In the genomic region with DNA sequence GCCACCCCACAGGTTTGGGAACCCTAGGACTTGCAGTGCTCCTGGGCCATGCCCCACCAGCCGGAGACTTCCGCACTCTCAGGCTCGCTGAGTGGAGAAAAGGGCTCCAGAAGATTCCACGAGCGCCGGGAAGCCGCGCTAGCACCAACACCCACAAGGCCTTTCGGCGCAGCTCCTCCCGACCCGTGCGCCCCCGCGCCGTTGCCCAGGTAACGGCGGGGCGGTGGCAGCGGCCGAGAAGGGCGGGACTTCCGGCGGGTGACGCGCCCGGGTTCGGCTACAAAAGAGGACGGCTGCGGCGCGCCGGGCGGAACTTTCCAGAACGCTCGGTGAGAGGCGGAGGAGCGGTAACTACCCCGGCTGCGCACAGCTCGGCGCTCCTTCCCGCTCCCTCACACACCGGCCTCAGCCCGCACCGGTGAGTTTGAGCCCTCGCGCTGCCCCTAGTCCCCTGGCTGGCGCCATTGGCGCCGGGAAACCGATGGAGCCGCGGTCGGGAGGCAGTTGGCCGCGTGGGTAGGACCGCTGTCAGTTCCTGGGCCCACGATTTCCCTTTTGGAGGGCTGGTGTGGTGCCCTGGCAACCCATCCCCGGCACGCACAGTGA, we compare ENCODE assay signal across 1 cellular context.
TF ChIP-seq lines count a peak whose summit lies in the region.

A gene (plus strand): TSS at position 308 of the 606 bp plus-strand sequence. CDS start 1,212 bp downstream, outside the sequence.

TF ChIP-seq in K562, 482 proteins besides CTCF, POLR2A, EP300 and RAD21 (continued from another document and continues in another):
- TF ChIP-seq, protein P1, sequence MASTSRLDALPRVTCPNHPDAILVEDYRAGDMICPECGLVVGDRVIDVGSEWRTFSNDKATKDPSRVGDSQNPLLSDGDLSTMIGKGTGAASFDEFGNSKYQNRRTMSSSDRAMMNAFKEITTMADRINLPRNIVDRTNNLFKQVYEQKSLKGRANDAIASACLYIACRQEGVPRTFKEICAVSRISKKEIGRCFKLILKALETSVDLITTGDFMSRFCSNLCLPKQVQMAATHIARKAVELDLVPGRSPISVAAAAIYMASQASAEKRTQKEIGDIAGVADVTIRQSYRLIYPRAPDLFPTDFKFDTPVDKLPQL (IDR thresholded peaks at IDR 0.05; ENCODE audit: extremely low read depth, insufficient read length): peak; percentile 34
- no peak for TF ChIP-seq NELFE (IDR thresholded peaks at IDR 0.05; ENCODE audit: insufficient read depth, insufficient read length)
- no peak for TF ChIP-seq EWSR1 (IDR thresholded peaks at IDR 0.05; ENCODE audit: borderline replicate concordance, low read depth, partially characterized antibody)
- TF ChIP-seq FOXJ2 (tag; IDR thresholded peaks at IDR 0.05): 0 out of 2 replicates have a peak, but pooled peaks have one; percentile 3
- no peak for TF ChIP-seq HDGF (IDR thresholded peaks at IDR 0.05)
- TF ChIP-seq, protein P2, sequence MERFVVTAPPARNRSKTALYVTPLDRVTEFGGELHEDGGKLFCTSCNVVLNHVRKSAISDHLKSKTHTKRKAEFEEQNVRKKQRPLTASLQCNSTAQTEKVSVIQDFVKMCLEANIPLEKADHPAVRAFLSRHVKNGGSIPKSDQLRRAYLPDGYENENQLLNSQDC (CRISPR knock-in tag; IDR thresholded peaks at IDR 0.05): 0 out of 2 replicates have a peak, but pooled peaks have one; percentile 28
- TF ChIP-seq TEAD4 (IDR thresholded peaks at IDR 0.05; ENCODE audit: low read length): peak; percentile 21
- no peak for TF ChIP-seq TEAD4 (CRISPR knock-in tag; IDR thresholded peaks at IDR 0.05; ENCODE audit: borderline replicate concordance)
- TF ChIP-seq TARDBP (IDR thresholded peaks at IDR 0.05): no peak
- TF ChIP-seq, protein P3, sequence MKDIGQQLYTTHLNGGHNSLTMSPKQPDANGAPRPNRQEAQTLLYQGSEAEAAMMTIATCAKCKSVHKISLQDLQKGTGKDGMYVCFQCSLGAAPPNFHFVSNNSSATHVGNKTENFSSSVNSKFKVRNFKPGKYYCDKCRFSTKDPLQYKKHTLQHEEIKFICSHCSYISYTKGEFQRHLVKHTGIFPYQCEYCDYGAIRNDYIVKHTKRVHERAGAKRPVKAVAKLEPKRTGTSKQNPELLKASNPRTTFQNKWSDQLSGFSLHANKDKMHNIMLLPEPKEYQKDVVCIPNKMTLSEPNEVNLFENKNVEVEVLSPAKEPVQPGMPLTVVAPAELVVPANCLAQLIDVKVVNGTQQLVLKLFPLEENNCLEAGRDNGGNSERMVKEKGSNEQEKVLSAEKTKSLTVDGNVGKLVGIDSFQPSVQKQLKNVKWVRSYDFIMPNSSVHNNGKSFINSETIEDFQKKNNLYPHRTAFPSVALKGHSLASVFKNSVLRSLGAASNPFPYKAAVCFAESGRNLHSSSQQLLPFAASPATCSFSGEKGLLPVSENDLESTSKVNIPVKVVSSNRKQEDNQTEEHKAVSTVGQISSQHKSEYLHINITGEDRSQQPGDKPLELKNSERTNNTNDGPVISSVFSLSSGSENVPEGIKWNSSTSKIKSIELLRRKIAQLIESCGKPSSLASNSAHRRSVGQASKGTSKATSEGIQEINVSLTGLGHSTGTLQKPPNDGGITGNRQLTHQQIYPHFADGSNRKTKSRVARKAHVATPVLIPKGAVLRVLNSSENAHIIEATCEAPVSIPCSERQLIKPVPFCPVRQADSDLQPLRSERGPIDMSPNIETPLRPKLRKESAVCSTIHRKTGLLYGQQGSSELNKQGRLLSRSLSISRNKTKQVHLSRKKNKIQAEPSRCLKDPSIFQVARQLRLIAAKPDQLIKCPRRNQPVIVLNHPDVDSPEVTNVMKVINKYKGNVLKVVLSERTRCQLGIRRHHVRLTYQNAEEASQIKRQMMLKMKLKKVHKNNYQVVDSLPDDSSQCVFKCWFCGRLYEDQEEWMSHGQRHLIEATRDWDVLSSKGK (CRISPR knock-in tag; IDR thresholded peaks at IDR 0.05): no peak
- TF ChIP-seq LEF1 (IDR thresholded peaks at IDR 0.05): no peak
- no peak for TF ChIP-seq ZSCAN32 (CRISPR knock-in tag; IDR thresholded peaks at IDR 0.05)
- peak; percentile 68 for TF ChIP-seq CREB1 (IDR thresholded peaks at IDR 0.05)
- peak; percentile 77 for TF ChIP-seq CREB1 (CRISPR knock-in tag; IDR thresholded peaks at IDR 0.05)
- no peak for TF ChIP-seq RBM34 (IDR thresholded peaks at IDR 0.05; ENCODE audit: borderline replicate concordance, insufficient read depth, low read length)
- TF ChIP-seq CBFA2T2 (conservative IDR thresholded peaks at IDR 0.05): no peak
- no peak for TF ChIP-seq ASH1L (IDR thresholded peaks at IDR 0.05; ENCODE audit: borderline replicate concordance, low read depth, partially characterized antibody)
- TF ChIP-seq HMGN3 (IDR thresholded peaks at IDR 0.05; ENCODE audit: borderline replicate concordance, extremely low read depth, insufficient read length, low read depth, low read length): peak; percentile 73
- TF ChIP-seq, protein P4, sequence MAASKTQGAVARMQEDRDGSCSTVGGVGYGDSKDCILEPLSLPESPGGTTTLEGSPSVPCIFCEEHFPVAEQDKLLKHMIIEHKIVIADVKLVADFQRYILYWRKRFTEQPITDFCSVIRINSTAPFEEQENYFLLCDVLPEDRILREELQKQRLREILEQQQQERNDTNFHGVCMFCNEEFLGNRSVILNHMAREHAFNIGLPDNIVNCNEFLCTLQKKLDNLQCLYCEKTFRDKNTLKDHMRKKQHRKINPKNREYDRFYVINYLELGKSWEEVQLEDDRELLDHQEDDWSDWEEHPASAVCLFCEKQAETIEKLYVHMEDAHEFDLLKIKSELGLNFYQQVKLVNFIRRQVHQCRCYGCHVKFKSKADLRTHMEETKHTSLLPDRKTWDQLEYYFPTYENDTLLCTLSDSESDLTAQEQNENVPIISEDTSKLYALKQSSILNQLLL (CRISPR knock-in tag; IDR thresholded peaks at IDR 0.05; ENCODE audit: borderline replicate concordance): no peak
- TF ChIP-seq, protein P5, sequence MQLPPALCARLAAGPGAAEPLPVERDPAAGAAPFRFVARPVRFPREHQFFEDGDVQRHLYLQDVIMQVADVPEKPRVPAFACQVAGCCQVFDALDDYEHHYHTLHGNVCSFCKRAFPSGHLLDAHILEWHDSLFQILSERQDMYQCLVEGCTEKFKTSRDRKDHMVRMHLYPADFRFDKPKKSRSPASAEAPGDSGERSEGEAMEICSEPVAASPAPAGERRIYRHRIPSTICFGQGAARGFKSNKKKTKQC (CRISPR knock-in tag; IDR thresholded peaks at IDR 0.05): no peak; the same call in 1 of the 2 replicates
- peak; percentile 63; the same call in 1 of the 2 replicates for TF ChIP-seq BMI1 (IDR thresholded peaks at IDR 0.05; ENCODE audit: low read length)
- TF ChIP-seq, protein P6, sequence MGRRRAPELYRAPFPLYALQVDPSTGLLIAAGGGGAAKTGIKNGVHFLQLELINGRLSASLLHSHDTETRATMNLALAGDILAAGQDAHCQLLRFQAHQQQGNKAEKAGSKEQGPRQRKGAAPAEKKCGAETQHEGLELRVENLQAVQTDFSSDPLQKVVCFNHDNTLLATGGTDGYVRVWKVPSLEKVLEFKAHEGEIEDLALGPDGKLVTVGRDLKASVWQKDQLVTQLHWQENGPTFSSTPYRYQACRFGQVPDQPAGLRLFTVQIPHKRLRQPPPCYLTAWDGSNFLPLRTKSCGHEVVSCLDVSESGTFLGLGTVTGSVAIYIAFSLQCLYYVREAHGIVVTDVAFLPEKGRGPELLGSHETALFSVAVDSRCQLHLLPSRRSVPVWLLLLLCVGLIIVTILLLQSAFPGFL (CRISPR knock-in tag; IDR thresholded peaks at IDR 0.05): no peak
- TF ChIP-seq MYC (IDR thresholded peaks at IDR 0.05; ENCODE audit: low read depth, low read length): no peak; the same call in 1 of the 2 replicates
- no peak; the same call in 1 of the 2 replicates for TF ChIP-seq MYC (CRISPR knock-in tag; IDR thresholded peaks at IDR 0.05; ENCODE audit: borderline replicate concordance, low read depth)
- TF ChIP-seq, protein P7, sequence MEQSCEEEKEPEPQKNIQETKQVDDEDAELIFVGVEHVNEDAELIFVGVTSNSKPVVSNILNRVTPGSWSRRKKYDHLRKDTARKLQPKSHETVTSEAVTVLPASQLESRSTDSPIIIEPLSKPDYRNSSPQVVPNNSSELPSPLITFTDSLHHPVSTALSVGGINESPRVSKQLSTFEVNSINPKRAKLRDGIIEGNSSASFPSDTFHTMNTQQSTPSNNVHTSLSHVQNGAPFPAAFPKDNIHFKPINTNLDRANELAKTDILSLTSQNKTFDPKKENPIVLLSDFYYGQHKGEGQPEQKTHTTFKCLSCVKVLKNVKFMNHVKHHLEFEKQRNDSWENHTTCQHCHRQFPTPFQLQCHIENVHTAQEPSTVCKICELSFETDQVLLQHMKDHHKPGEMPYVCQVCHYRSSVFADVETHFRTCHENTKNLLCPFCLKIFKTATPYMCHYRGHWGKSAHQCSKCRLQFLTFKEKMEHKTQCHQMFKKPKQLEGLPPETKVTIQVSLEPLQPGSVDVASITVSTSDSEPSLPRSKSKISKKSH (CRISPR knock-in tag; IDR thresholded peaks at IDR 0.05): no peak
- TF ChIP-seq CSDE1 (IDR thresholded peaks at IDR 0.05): peak in 1 of 2 experiments; percentile 57; a peak in 1 of 4 replicates
- TF ChIP-seq, protein P8, sequence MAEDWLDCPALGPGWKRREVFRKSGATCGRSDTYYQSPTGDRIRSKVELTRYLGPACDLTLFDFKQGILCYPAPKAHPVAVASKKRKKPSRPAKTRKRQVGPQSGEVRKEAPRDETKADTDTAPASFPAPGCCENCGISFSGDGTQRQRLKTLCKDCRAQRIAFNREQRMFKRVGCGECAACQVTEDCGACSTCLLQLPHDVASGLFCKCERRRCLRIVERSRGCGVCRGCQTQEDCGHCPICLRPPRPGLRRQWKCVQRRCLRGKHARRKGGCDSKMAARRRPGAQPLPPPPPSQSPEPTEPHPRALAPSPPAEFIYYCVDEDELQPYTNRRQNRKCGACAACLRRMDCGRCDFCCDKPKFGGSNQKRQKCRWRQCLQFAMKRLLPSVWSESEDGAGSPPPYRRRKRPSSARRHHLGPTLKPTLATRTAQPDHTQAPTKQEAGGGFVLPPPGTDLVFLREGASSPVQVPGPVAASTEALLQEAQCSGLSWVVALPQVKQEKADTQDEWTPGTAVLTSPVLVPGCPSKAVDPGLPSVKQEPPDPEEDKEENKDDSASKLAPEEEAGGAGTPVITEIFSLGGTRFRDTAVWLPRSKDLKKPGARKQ (CRISPR knock-in tag; IDR thresholded peaks at IDR 0.05): no peak
- TF ChIP-seq RFX5 (IDR thresholded peaks at IDR 0.05; ENCODE audit: low read depth, low read length): no peak
- no peak for TF ChIP-seq ZNF165 (CRISPR knock-in tag; IDR thresholded peaks at IDR 0.05; ENCODE audit: borderline replicate concordance)
- TF ChIP-seq CHD4 (IDR thresholded peaks at IDR 0.05; ENCODE audit: insufficient read depth, insufficient replicate concordance, low read depth, low read length, poor library complexity, severe bottlenecking): no peak
- no peak for TF ChIP-seq BRF1 (IDR thresholded peaks at IDR 0.05; ENCODE audit: borderline replicate concordance, extremely low read depth, insufficient read length)
- no peak for TF ChIP-seq ZNF561 (CRISPR knock-in tag; conservative IDR thresholded peaks at IDR 0.05)
- TF ChIP-seq, protein P9, sequence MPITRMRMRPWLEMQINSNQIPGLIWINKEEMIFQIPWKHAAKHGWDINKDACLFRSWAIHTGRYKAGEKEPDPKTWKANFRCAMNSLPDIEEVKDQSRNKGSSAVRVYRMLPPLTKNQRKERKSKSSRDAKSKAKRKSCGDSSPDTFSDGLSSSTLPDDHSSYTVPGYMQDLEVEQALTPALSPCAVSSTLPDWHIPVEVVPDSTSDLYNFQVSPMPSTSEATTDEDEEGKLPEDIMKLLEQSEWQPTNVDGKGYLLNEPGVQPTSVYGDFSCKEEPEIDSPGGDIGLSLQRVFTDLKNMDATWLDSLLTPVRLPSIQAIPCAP (CRISPR knock-in tag; IDR thresholded peaks at IDR 0.05; ENCODE audit: borderline replicate concordance): no peak
- no peak for TF ChIP-seq HEY1 (CRISPR knock-in tag; IDR thresholded peaks at IDR 0.05; ENCODE audit: borderline replicate concordance)
- peak; percentile 94 for TF ChIP-seq GABPA (tag; conservative IDR thresholded peaks at IDR 0.05; ENCODE audit: low read depth)
- no peak for TF ChIP-seq ZNF445 (CRISPR knock-in tag; IDR thresholded peaks at IDR 0.05; ENCODE audit: low read depth)
- TF ChIP-seq HDAC3 (IDR thresholded peaks at IDR 0.05; ENCODE audit: borderline replicate concordance, partially characterized antibody): no peak
- no peak for TF ChIP-seq SIX5 (IDR thresholded peaks at IDR 0.05; ENCODE audit: borderline replicate concordance in 1 of 2, insufficient read depth in 1 of 2, low read depth in 1 of 2, low read length in 2 of 2)
- no peak for TF ChIP-seq ZNF282 (CRISPR knock-in tag; IDR thresholded peaks at IDR 0.05)
- no peak for TF ChIP-seq NCOA4 (IDR thresholded peaks at IDR 0.05; ENCODE audit: partially characterized antibody)
- peak; percentile 97 for TF ChIP-seq SUPT5H (IDR thresholded peaks at IDR 0.05)
- no peak for TF ChIP-seq SPI1 (IDR thresholded peaks at IDR 0.05; ENCODE audit: borderline replicate concordance, low read depth, low read length)
- TF ChIP-seq, protein P10, sequence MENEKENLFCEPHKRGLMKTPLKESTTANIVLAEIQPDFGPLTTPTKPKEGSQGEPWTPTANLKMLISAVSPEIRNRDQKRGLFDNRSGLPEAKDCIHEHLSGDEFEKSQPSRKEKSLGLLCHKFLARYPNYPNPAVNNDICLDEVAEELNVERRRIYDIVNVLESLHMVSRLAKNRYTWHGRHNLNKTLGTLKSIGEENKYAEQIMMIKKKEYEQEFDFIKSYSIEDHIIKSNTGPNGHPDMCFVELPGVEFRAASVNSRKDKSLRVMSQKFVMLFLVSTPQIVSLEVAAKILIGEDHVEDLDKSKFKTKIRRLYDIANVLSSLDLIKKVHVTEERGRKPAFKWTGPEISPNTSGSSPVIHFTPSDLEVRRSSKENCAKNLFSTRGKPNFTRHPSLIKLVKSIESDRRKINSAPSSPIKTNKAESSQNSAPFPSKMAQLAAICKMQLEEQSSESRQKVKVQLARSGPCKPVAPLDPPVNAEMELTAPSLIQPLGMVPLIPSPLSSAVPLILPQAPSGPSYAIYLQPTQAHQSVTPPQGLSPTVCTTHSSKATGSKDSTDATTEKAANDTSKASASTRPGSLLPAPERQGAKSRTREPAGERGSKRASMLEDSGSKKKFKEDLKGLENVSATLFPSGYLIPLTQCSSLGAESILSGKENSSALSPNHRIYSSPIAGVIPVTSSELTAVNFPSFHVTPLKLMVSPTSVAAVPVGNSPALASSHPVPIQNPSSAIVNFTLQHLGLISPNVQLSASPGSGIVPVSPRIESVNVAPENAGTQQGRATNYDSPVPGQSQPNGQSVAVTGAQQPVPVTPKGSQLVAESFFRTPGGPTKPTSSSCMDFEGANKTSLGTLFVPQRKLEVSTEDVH (IDR thresholded peaks at IDR 0.05; ENCODE audit: low read depth, partially characterized antibody): no peak
- peak; percentile 70; the same call in 1 of the 2 replicates for TF ChIP-seq CXXC5 (CRISPR knock-in tag; IDR thresholded peaks at IDR 0.05)
- TF ChIP-seq SP1 (CRISPR knock-in tag; IDR thresholded peaks at IDR 0.05): peak; percentile 45; the same call in 1 of the 2 replicates
- TF ChIP-seq SMAD1 (IDR thresholded peaks at IDR 0.05; ENCODE audit: low read depth, low read length, partially characterized antibody): no peak
